16 cellular contexts compared by ENCODE assay signal in the genomic region with DNA sequence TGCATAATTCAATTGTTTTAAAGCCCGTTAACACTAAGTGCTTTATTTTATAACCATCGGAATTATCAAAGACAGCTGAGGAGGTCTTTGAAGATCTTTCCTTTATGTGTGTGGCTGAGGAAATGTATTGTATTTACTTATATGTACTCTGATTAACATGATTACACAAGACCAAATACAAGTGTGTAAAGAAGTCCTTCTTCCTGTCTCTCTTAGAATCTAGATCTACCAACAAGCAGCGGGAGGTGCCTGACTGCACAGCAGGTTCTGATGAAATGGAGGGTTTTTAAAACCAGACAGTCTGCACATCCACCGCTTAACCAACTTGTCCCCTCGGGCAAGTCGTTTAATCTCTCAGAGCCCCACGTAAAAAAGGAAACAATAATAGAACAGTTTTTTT.
A peak's percentile ranks its signal among the peaks of the same experiment; 100 is the strongest.
DNase-seq lines count a peak whose midpoint lies in the region; ATAC-seq, FAIRE-seq and TF ChIP-seq lines count a peak whose summit lies in the region.
"Had no signal": no experiment of that assay in that cellular context is flagged by ENCODE, and none has a peak within 500 bp of the region (broad histone marks: within the 10 kb centered on the region; RNA-seq: fewer than 3 reads in every experiment).

No MANE protein-coding gene starts in this region.

- H3K27me3 Mint-ChIP-seq in nephron progenitor cell (ENCODE audit: low read depth, poor library complexity): peaks cover 13% of the 10 kb centered on the region

- ATAC-seq in A549 (peak; percentile 72 to 76; a peak in 5 of 6 replicates), GM21360 (IDR thresholded peaks at IDR 0.05; ENCODE audit: unreplicated experiment) (no peak)

- in situ Hi-C loops in GM13977 (cut with MboI; ENCODE audit: low pct_unique_long_range_greater_than_20kb, low sequenced_read_pairs, unreplicated experiment): no loop called here

- POLR2A ChIA-PET in A549 (lab: Yijun Ruan, JAX): no interaction called here

- no peak for TF ChIP-seq CTCF in A549 (IDR thresholded peaks at IDR 0.05)
- no peak for TF ChIP-seq CTCF in GM13977 (IDR thresholded peaks at IDR 0.05; ENCODE audit: extremely low read depth, insufficient read depth, missing control alignments)
- no peak for TF ChIP-seq CTCF in nephron progenitor cell (IDR thresholded peaks at IDR 0.05)

- H3K4me1 Mint-ChIP-seq in nephron progenitor cell: no peaks in the 10 kb centered on the region

- CTCF ChIA-PET in A549 (lab: Yijun Ruan, JAX): no interaction called here

- peaks cover 5% of the 10 kb centered on the region; the same call in 2 of the 3 replicates for H3K9me3 ChIP-seq in A549
- H3K9me3 ChIP-seq: BLaER1 treated with 17β-estradiol and CSF1 and Interleukin-3, amounts not matched to agents 10 nM and 100 nM; SJCRH30 had no signal

- H3K4me3 ChIP-seq in A549: 0 out of 3 replicates have a peak overlapping the region, but pooled peaks have one; percentile 10
- H3K4me3 ChIP-seq: BLaER1 treated with 17β-estradiol and CSF1 and Interleukin-3, amounts not matched to agents 10 nM and 100 nM; SJCRH30 had no signal

- H3K27ac ChIP-seq in A549: peak overlapping the region; percentile 83 to 85
- H3K27ac ChIP-seq: BLaER1 treated with 17β-estradiol and CSF1 and Interleukin-3, amounts not matched to agents 10 nM and 100 nM; SJCRH30 had no signal

- TF ChIP-seq RAD21 in A549 (conservative IDR thresholded peaks at IDR 0.05 in 1 of 2, IDR thresholded peaks at IDR 0.05 in 1 of 2): peak in 1 of 2 experiments; percentile 31; a peak in 1 of 5 replicates

- TF ChIP-seq EP300 in A549 (IDR thresholded peaks at IDR 0.05): peak; percentile 85; a peak in 4 of 5 replicates

- H3K4me1 ChIP-seq in A549: peaks cover 61% of the 10 kb centered on the region
- H3K4me1 ChIP-seq: BLaER1 treated with 17β-estradiol and CSF1 and Interleukin-3, amounts not matched to agents 10 nM and 100 nM; SJCRH30 had no signal

- peaks cover 4% of the 10 kb centered on the region for H3K9me3 Mint-ChIP-seq in nephron progenitor cell
- H3K9me3 Mint-ChIP-seq: T-helper 2 cell treated with Interferon-gamma antibody and Interleukin-4, amounts not matched to agents 5 μg/mL and 100 μg/mL, for 36 hours had no signal

- WGBS in A549 (ENCODE audit: missing lambda C conversion rate): 7% methylated on average over 7 of the region's 7 CpGs

- TF ChIP-seq POLR2A in A549 (IDR thresholded peaks at IDR 0.05; ENCODE audit: low read length): no peak

- no peak overlapping the region for H3K4me3 Mint-ChIP-seq in nephron progenitor cell
- H3K4me3 Mint-ChIP-seq: T-helper 2 cell treated with Interferon-gamma antibody and Interleukin-4, amounts not matched to agents 5 μg/mL and 100 μg/mL, for 36 hours had no signal

- no peak overlapping the region for H3K27ac Mint-ChIP-seq in nephron progenitor cell
- H3K27ac Mint-ChIP-seq: T-helper 2 cell treated with Interferon-gamma antibody and Interleukin-4, amounts not matched to agents 5 μg/mL and 100 μg/mL, for 36 hours had no signal

- peak overlapping the region; percentile 74 for H3K4me2 ChIP-seq in A549
- H3K4me2 ChIP-seq: BLaER1 treated with 17β-estradiol and CSF1 and Interleukin-3, amounts not matched to agents 10 nM and 100 nM had no signal

- DNase-seq in A549 (ENCODE audit: low read depth in 1 of 2, low spot score in 1 of 2) (peak; percentile 18 to 71), COR-L47 (lab: John Stamatoyannopoulos, UW) (peak; percentile 25), NCI-H345 (lab: John Stamatoyannopoulos, UW) (peak; percentile 62), cerebellar cortex (ENCODE audit: low spot score) (peak; percentile 44), GM13977 (ENCODE audit: low spot score) (no peak), nephron progenitor cell (no peak)
- DNase-seq: H7, IMR-90, Kasumi-1, NCI-H1436, NCI-H774, SW 1271 had no signal

- no peaks in the 10 kb centered on the region for H3K36me3 Mint-ChIP-seq in nephron progenitor cell (ENCODE audit: low read depth)

- peak; percentile 87 for FAIRE-seq in A549 (lab: Jason Lieb, UNC)

TF ChIP-seq in A549, 52 proteins besides CTCF, POLR2A, EP300 and RAD21 (continues in another document):
- TF ChIP-seq HDAC2 (IDR thresholded peaks at IDR 0.05) (no peak), ZFP36 (IDR thresholded peaks at IDR 0.05; ENCODE audit: borderline replicate concordance, partially characterized antibody) (no peak), FOSL2 (IDR thresholded peaks at IDR 0.05) (no peak), FOSL2 (CRISPR knock-in tag; IDR thresholded peaks at IDR 0.05) (0 out of 2 replicates have a peak, but pooled peaks have one; percentile 30), JUN (IDR thresholded peaks at IDR 0.05) (peak; percentile 27 to 66; a peak in 3 of 5 replicates), EHF (CRISPR knock-in tag; IDR thresholded peaks at IDR 0.05) (no peak), NFE2L2 (conservative IDR thresholded peaks at IDR 0.05; ENCODE audit: low read length) (no peak), RFX5 (IDR thresholded peaks at IDR 0.05) (no peak), ZC3H11A (IDR thresholded peaks at IDR 0.05) (no peak), KDM1A (IDR thresholded peaks at IDR 0.05; ENCODE audit: low read depth) (no peak), MAX (IDR thresholded peaks at IDR 0.05) (0 out of 2 replicates have a peak, but pooled peaks have one; percentile 9), BCL3 (IDR thresholded peaks at IDR 0.05) (peak; percentile 72; the same call in 1 of the 3 replicates), KDM5A (IDR thresholded peaks at IDR 0.05) (no peak), HOXA7 (CRISPR knock-in tag; IDR thresholded peaks at IDR 0.05) (no peak), POLR2AphosphoS2 (conservative IDR thresholded peaks at IDR 0.05; ENCODE audit: low read length) (no peak), CHD2 (IDR thresholded peaks at IDR 0.05; ENCODE audit: low read length, partially characterized antibody) (no peak), MAZ (IDR thresholded peaks at IDR 0.05; ENCODE audit: borderline replicate concordance, low read depth, low read length) (no peak), JUNB (IDR thresholded peaks at IDR 0.05) (peak; percentile 50; the same call in 1 of the 2 replicates), CEBPB (IDR thresholded peaks at IDR 0.05) (peak; percentile 77 to 91), ZNF302 (CRISPR knock-in tag; IDR thresholded peaks at IDR 0.05) (no peak), BHLHE40 (IDR thresholded peaks at IDR 0.05; ENCODE audit: low read depth, low read length) (no peak), HOXB5 (CRISPR knock-in tag; IDR thresholded peaks at IDR 0.05) (no peak), HES2 (IDR thresholded peaks at IDR 0.05) (peak; percentile 81), MAFK (IDR thresholded peaks at IDR 0.05; ENCODE audit: partially characterized antibody) (no peak)
- TF ChIP-seq, protein P1, sequence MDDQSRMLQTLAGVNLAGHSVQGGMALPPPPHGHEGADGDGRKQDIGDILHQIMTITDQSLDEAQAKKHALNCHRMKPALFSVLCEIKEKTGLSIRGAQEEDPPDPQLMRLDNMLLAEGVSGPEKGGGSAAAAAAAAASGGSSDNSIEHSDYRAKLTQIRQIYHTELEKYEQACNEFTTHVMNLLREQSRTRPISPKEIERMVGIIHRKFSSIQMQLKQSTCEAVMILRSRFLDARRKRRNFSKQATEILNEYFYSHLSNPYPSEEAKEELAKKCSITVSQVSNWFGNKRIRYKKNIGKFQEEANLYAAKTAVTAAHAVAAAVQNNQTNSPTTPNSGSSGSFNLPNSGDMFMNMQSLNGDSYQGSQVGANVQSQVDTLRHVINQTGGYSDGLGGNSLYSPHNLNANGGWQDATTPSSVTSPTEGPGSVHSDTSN (IDR thresholded peaks at IDR 0.05): no peak
- TF ChIP-seq, protein P2, sequence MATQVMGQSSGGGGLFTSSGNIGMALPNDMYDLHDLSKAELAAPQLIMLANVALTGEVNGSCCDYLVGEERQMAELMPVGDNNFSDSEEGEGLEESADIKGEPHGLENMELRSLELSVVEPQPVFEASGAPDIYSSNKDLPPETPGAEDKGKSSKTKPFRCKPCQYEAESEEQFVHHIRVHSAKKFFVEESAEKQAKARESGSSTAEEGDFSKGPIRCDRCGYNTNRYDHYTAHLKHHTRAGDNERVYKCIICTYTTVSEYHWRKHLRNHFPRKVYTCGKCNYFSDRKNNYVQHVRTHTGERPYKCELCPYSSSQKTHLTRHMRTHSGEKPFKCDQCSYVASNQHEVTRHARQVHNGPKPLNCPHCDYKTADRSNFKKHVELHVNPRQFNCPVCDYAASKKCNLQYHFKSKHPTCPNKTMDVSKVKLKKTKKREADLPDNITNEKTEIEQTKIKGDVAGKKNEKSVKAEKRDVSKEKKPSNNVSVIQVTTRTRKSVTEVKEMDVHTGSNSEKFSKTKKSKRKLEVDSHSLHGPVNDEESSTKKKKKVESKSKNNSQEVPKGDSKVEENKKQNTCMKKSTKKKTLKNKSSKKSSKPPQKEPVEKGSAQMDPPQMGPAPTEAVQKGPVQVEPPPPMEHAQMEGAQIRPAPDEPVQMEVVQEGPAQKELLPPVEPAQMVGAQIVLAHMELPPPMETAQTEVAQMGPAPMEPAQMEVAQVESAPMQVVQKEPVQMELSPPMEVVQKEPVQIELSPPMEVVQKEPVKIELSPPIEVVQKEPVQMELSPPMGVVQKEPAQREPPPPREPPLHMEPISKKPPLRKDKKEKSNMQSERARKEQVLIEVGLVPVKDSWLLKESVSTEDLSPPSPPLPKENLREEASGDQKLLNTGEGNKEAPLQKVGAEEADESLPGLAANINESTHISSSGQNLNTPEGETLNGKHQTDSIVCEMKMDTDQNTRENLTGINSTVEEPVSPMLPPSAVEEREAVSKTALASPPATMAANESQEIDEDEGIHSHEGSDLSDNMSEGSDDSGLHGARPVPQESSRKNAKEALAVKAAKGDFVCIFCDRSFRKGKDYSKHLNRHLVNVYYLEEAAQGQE (IDR thresholded peaks at IDR 0.05): no peak

Comparison
In these comparisons a context has a peak if more than half of its experiments do, and no peak if none do; other contexts are left out.
1. DNase-seq: peak in A549 (2 of 2), COR-L47 (single experiment), NCI-H345 (single experiment) and cerebellar cortex (single experiment); none in GM13977 (single experiment) and nephron progenitor cell (single experiment).